In the genomic region with DNA sequence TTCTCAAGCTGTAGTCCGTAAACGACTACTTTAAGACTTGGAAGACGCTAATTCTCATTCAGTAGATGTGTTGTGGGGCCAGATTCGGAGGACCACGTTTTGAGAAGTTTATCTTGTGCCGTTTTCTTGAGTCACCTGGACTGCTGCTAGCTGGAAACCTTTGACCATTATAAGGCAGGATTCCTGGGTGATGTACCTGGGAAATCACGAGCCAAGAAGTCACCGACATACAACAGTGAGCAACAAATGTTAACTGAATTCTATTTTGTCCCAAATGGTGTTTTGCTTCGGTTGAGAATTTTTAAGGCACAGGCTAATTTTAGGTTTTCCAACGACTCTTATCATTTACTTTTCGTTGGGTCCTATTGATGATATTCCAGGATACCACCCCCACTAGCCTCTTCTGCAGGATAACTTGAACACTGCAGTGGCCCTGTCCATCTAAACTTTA, we compare ENCODE assay signal across 8 cellular contexts.
DNase-seq lines count a peak whose midpoint lies in the region; ATAC-seq and TF ChIP-seq lines count a peak whose summit lies in the region.

No MANE protein-coding gene starts in this region.

- no peak for ATAC-seq in aorta (ENCODE audit: low FRiP score)

- no peak for TF ChIP-seq CTCF in cardiac fibroblast (IDR thresholded peaks at IDR 0.05; ENCODE audit: low read depth, low read length)

- peaks cover 6% of the 10 kb centered on the region for H3K4me1 ChIP-seq in mesodermal cell (ENCODE audit: control insufficient read depth, insufficient read depth, low read length, poor library complexity, severe bottlenecking)
- H3K4me1 ChIP-seq in aorta (ENCODE audit: control insufficient read depth in 1 of 2, insufficient read depth in 2 of 2, low read length in 2 of 2) = no peaks in the 10 kb centered on the region

- H3K27ac ChIP-seq in mesodermal cell (ENCODE audit: low read depth, low read length, severe bottlenecking) (peak overlapping the region; percentile 74), aorta (ENCODE audit: low read depth in 1 of 2, low read length in 2 of 2) (peak overlapping the region; percentile 17 to 98)

- H3K9me3 ChIP-seq in mesodermal cell (ENCODE audit: control insufficient read depth, low read length) (no peaks in the 10 kb centered on the region), aorta (ENCODE audit: control insufficient read depth, low read length) (no peaks in the 10 kb centered on the region)

- peak; percentile 16 for DNase-seq in stimulated activated CD4-positive, alpha-beta T cell treated with anti-CD3 and anti-CD28 coated beads, Interleukin-1b, Interleukin-23, amount 100 ng/mL, for 48 hours
- no peak for DNase-seq in stimulated activated CD4-positive, alpha-beta T cell treated with anti-CD3 and anti-CD28 coated beads, Interleukin-15, amount 100 ng/mL, for 24 hours
- DNase-seq in cardiac fibroblast (ENCODE audit: low read depth in 2 of 2) (no peak), aorta (no peak), glomerular visceral epithelial cell (ENCODE audit: extremely low spot score) (no peak), NCI-H526 (lab: John Stamatoyannopoulos, UW) (no peak), AG20443 (ENCODE audit: low spot score) (no peak)

- 0% methylated on average over 4 to 9 of the region's 11 CpGs for WGBS in mesodermal cell (ENCODE audit: insufficient coverage in 2 of 2), 2 experiments
- WGBS in aorta, 2 donors = 1% methylated on average over 11 of the region's 11 CpGs

- intact Hi-C loops in aorta (cut with DNase I) = loop anchor here in 1 of 2 donors (5.0 kb wide), 2 partner anchors 54 to 74 kb away; a partner anchor contains a TSS

- H3K27me3 ChIP-seq in aorta (ENCODE audit: control insufficient read depth in 1 of 2, insufficient read depth in 2 of 2, low read length in 1 of 2) = no peaks in the 10 kb centered on the region

- H3K36me3 ChIP-seq in mesodermal cell (ENCODE audit: control insufficient read depth, insufficient read depth, low read length) (no peaks in the 10 kb centered on the region), aorta (ENCODE audit: control insufficient read depth in 1 of 2, insufficient read depth in 2 of 2, low read length in 1 of 2) (no peaks in the 10 kb centered on the region)

- peak overlapping the region; percentile 40 to 63 for H3K4me3 ChIP-seq in cardiac fibroblast (replicated peaks in 1 of 2; ENCODE audit: low read depth in 2 of 2, low read length in 2 of 2)
- peak overlapping the region; percentile 63 for H3K4me3 ChIP-seq in mesodermal cell (ENCODE audit: extremely low read depth, insufficient read depth, low read length, poor library complexity, severe bottlenecking)
- peak overlapping the region in 1 of 2 donors; percentile 18 for H3K4me3 ChIP-seq in aorta (ENCODE audit: low read length in 2 of 2)
